ENCODE assay signal across 30 cellular contexts in genomic region chr9:116516456-116516855, GRCh38.
"Had no signal": no experiment of that assay in that cellular context is flagged by ENCODE, and none has a peak within 500 bp of the region (broad histone marks: within the 10 kb centered on the region; RNA-seq: fewer than 3 reads in every experiment).

No MANE protein-coding gene starts in this region.

- H3K27ac ChIP-seq: ascending aorta, gastrocnemius medialis, hepatocyte, ovary, sigmoid colon, stomach, thyroid gland, upper lobe of left lung, vagina, VCaP had no signal

- H3K36me3 Mint-ChIP-seq: brain had no signal

- H3K4me3 ChIP-seq: ascending aorta, gastrocnemius medialis, hepatocyte, ovary, sigmoid colon, stomach, thyroid gland, upper lobe of left lung, vagina had no signal

- H3K27me3 ChIP-seq: ascending aorta, gastrocnemius medialis, hepatocyte, ovary, sigmoid colon, stomach, thyroid gland, upper lobe of left lung, vagina had no signal

- H3K27me3 Mint-ChIP-seq: activated naive CD8-positive, alpha-beta T cell; naive B cell; progenitor cell of endocrine pancreas; T-cell had no signal

- H3K79me2 ChIP-seq: hepatocyte had no signal

- H3K4me3 Mint-ChIP-seq: activated naive CD8-positive, alpha-beta T cell; brain; mesothelial cell of epicardium; naive B cell; nephron progenitor cell; stimulated activated naive B cell treated with anti-CD40 and anti-IgM and Interleukin-4, amounts not matched to agents 10 μg/mL and 1 μg/mL and 100 μg/mL, for 72 hours; T-cell; T-helper 2 cell treated with Interferon-gamma antibody and Interleukin-4, amounts not matched to agents 5 μg/mL and 100 μg/mL, for 36 hours had no signal

- H3K27ac Mint-ChIP-seq: activated naive CD8-positive, alpha-beta T cell; brain; mesothelial cell of epicardium; naive B cell; nephron progenitor cell; progenitor cell of endocrine pancreas; stimulated activated naive B cell treated with anti-CD40 and anti-IgM and Interleukin-4, amounts not matched to agents 10 μg/mL and 1 μg/mL and 100 μg/mL, for 72 hours; T-cell; T-helper 2 cell treated with Interferon-gamma antibody and Interleukin-4, amounts not matched to agents 5 μg/mL and 100 μg/mL, for 36 hours had no signal

- H3K36me3 ChIP-seq: ascending aorta, gastrocnemius medialis, ovary, sigmoid colon, stomach, thyroid gland, upper lobe of left lung, vagina had no signal

- H3K4me1 ChIP-seq: ascending aorta, gastrocnemius medialis, sigmoid colon, stomach, thyroid gland, upper lobe of left lung, vagina had no signal

- H3K4me1 Mint-ChIP-seq: brain; mesothelial cell of epicardium; naive B cell; nephron progenitor cell; stimulated activated naive B cell treated with anti-CD40 and anti-IgM and Interleukin-4, amounts not matched to agents 10 μg/mL and 1 μg/mL and 100 μg/mL, for 72 hours; T-cell had no signal

- H3K9me3 ChIP-seq: gastrocnemius medialis, ovary, thyroid gland had no signal

- DNase-seq: activated CD4-positive, alpha-beta T cell treated with anti-CD3 and anti-CD28 coated beads for 4 hours; activated CD4-positive, alpha-beta T cell treated with anti-CD3 and anti-CD28 coated beads, Interleukin-2, amount 50 U/mL, for 4 hours; activated effector memory CD4-positive, alpha-beta T cell treated with Interleukin-2 at 50 U/mL for 16 hours; activated naive CD4-positive, alpha-beta T cell treated with Interleukin-2 at 50 U/mL for 16 hours; caudate nucleus; gastrocnemius medialis; left colon; mammary epithelial cell; naive B cell; nephron progenitor cell; ovary; retina; sigmoid colon; stimulated activated CD4-positive, alpha-beta T cell treated with anti-CD3 and anti-CD28 coated beads, Interleukin-15, amount 100 ng/mL, for 24 hours; stimulated activated CD4-positive, alpha-beta T cell treated with anti-CD3 and anti-CD28 coated beads, Interleukin-2, amount 100 ng/mL, for 24 hours; stimulated activated naive B cell treated with anti-CD40 and anti-IgM and Interleukin-4, amounts not matched to agents 10 μg/mL and 1 μg/mL and 100 μg/mL, for 72 hours; stomach; T-cell; thyroid gland; upper lobe of left lung had no signal

- H3K4me2 ChIP-seq: hepatocyte had no signal

- H2AFZ ChIP-seq: hepatocyte had no signal

- ATAC-seq: esophagus mucosa; gastrocnemius medialis; left colon; stimulated activated naive B cell treated with anti-CD40 and anti-IgM and Interleukin-4, amounts not matched to agents 10 μg/mL and 1 μg/mL and 100 μg/mL, for 72 hours; T-cell had no signal
